1 cellular context compared by ENCODE assay signal in genomic region chr10:69867699-69868558, GRCh38.
TF ChIP-seq lines count a peak whose summit lies in the region.

No MANE protein-coding gene starts in this region.

TF ChIP-seq in SK-N-SH, 30 proteins besides CTCF, POLR2A, EP300 and RAD21 (continued from another document):
- no peak for TF ChIP-seq FOXJ3 (CRISPR knock-in tag; IDR thresholded peaks at IDR 0.05)
- no peak for TF ChIP-seq RCOR1 (IDR thresholded peaks at IDR 0.05; ENCODE audit: low read length)
- no peak for TF ChIP-seq GATA2 (CRISPR knock-in tag; IDR thresholded peaks at IDR 0.05)
- no peak for TF ChIP-seq ELF1 (IDR thresholded peaks at IDR 0.05)
- TF ChIP-seq CHD2 (IDR thresholded peaks at IDR 0.05; ENCODE audit: low read length, partially characterized antibody): no peak
- no peak for TF ChIP-seq NFIC (IDR thresholded peaks at IDR 0.05; ENCODE audit: borderline replicate concordance)
